9 cellular contexts compared by ENCODE assay signal in genomic region chr6:11217360-11218076, GRCh38. TPM values are rescaled to one million over a fixed set of nuclear protein-coding genes. Genes with fewer than 3 reads are reported as not detected.
A peak's percentile ranks its signal among the peaks of the same experiment; 100 is the strongest.
DNase-seq lines count a peak whose midpoint lies in the region; ATAC-seq and TF ChIP-seq lines count a peak whose summit lies in the region.
"Had no signal": no experiment of that assay in that cellular context is flagged by ENCODE, and none has a peak within 500 bp of the region (broad histone marks: within the 10 kb centered on the region; RNA-seq: fewer than 3 reads in every experiment).

No MANE protein-coding gene starts in this region.

- no peaks in the 10 kb centered on the region for H3K4me1 ChIP-seq in CD8-positive, alpha-beta T cell (ENCODE audit: insufficient read depth, low read length)
- H3K4me1 ChIP-seq in mucosa of stomach (ENCODE audit: control insufficient read depth, insufficient read depth, low read length): peaks cover 97% of the 10 kb centered on the region

- TF ChIP-seq CTCF in CD8-positive, alpha-beta T cell (IDR thresholded peaks at IDR 0.05): no peak

- ATAC-seq in CD8-positive, alpha-beta T cell: no peak
- ATAC-seq in GM21619 (IDR thresholded peaks at IDR 0.05; ENCODE audit: unreplicated experiment): peak; percentile 57
- ATAC-seq in HG03439 (IDR thresholded peaks at IDR 0.05; ENCODE audit: unreplicated experiment): no peak

- intact Hi-C loops in CD8-positive, alpha-beta T cell (cut with DNase I, micrococcal nuclease): no loop called here

- H3K27me3 ChIP-seq in CD8-positive, alpha-beta T cell (ENCODE audit: insufficient read depth, low read length): no peaks in the 10 kb centered on the region
- no peaks in the 10 kb centered on the region for H3K27me3 ChIP-seq in mucosa of stomach (ENCODE audit: control insufficient read depth, insufficient read depth, low read length)

- peaks cover 23% of the 10 kb centered on the region for H3K4me1 Mint-ChIP-seq in CD8-positive, alpha-beta T cell (ENCODE audit: low read depth)

- H3K4me3 Mint-ChIP-seq in CD8-positive, alpha-beta T cell: no peak overlapping the region

- H3K9me3 ChIP-seq in CD8-positive, alpha-beta T cell (ENCODE audit: low read length): no peaks in the 10 kb centered on the region
- no peaks in the 10 kb centered on the region for H3K9me3 ChIP-seq in mucosa of stomach (ENCODE audit: control insufficient read depth, low read length)

- CTCF ChIA-PET in CD8-positive, alpha-beta T cell (lab: Charles Lee): no interaction called here

- H3K27ac ChIP-seq in CD8-positive, alpha-beta T cell (ENCODE audit: low read depth, low read length): no peak overlapping the region
- H3K27ac ChIP-seq: GM23248 had no signal

- H3K36me3 ChIP-seq in CD8-positive, alpha-beta T cell (ENCODE audit: insufficient read depth, low read length): no peaks in the 10 kb centered on the region
- H3K36me3 ChIP-seq in mucosa of stomach (ENCODE audit: control insufficient read depth, insufficient read depth, low read length): peaks cover 8% of the 10 kb centered on the region

- peaks cover 66% of the 10 kb centered on the region for H3K36me3 Mint-ChIP-seq in CD8-positive, alpha-beta T cell

- DNase-seq in CD8-positive, alpha-beta T cell: no peak
- DNase-seq in amniotic epithelial cell (ENCODE audit: low read depth) (peak; percentile 77), NCI-H69 (lab: John Stamatoyannopoulos, UW) (no peak), NCI-H526 treated with DMSO at 0.1 percent for 48 hours (lab: John Stamatoyannopoulos, UW) (no peak)
- no peak for DNase-seq in stimulated activated CD4-positive, alpha-beta T cell treated with anti-CD3 and anti-CD28 coated beads, Interleukin-12 subunit alpha, Interleukin-12 subunit beta, amount 100 ng/mL, for 4 hours
- DNase-seq: GM23248 had no signal

- no peaks in the 10 kb centered on the region for H3K9me3 Mint-ChIP-seq in CD8-positive, alpha-beta T cell

- no peak overlapping the region for H3K4me3 ChIP-seq in CD8-positive, alpha-beta T cell (ENCODE audit: low read depth, low read length)
- H3K4me3 ChIP-seq in mucosa of stomach (ENCODE audit: low read length): no peak overlapping the region
- H3K4me3 ChIP-seq: GM23248 had no signal

- H3K9ac ChIP-seq in mucosa of stomach (ENCODE audit: low read length): peak overlapping the region; percentile 51
- H3K9ac ChIP-seq: GM23248 had no signal

- H3K27me3 Mint-ChIP-seq in CD8-positive, alpha-beta T cell (ENCODE audit: low read depth): no peaks in the 10 kb centered on the region

- POLR2A ChIA-PET in CD8-positive, alpha-beta T cell (lab: Charles Lee): no interaction called here

- peak overlapping the region; percentile 42 for H3K27ac Mint-ChIP-seq in CD8-positive, alpha-beta T cell

RNA-seq across cellular contexts. Expression of gene NEDD9, which starts 14.9 kb away (rescaled TPM):
- 10 to 100 TPM; 41.2 to 44.2 TPM for total RNA-seq in CD8-positive, alpha-beta T cell
